In genomic region chr1:18972531-18972930, GRCh38 we compare ENCODE assay signal across 9 cellular contexts. TPM values are rescaled to one million over a fixed set of nuclear protein-coding genes. Genes with fewer than 3 reads are reported as not detected.
DNase-seq lines count a peak whose midpoint lies in the region; TF ChIP-seq lines count a peak whose summit lies in the region.
"Had no signal": no experiment of that assay in that cellular context is flagged by ENCODE, and none has a peak within 500 bp of the region (broad histone marks: within the 10 kb centered on the region; RNA-seq: fewer than 3 reads in every experiment).

No MANE protein-coding gene starts in this region.

- H3K4me1 ChIP-seq in liver (ENCODE audit: control insufficient read depth in 4 of 4, insufficient read depth in 4 of 4, low read length in 3 of 4), result peaks cover 0 to 3% (median 0%) of the 10 kb centered on the region in 4 donors

- H3K4me3 Mint-ChIP-seq in endothelial cell (ENCODE audit: unreplicated experiment), result no peak overlapping the region
- no peak overlapping the region for H3K4me3 Mint-ChIP-seq in activated T-cell treated with anti-CD3 and anti-CD28 coated beads, Interleukin-2, amount 50 U/mL, for 24 hours

- H3K9me3 Mint-ChIP-seq in endothelial cell (ENCODE audit: unreplicated experiment), result no peaks in the 10 kb centered on the region
- H3K9me3 Mint-ChIP-seq in activated T-cell treated with anti-CD3 and anti-CD28 coated beads, Interleukin-2, amount 50 U/mL, for 24 hours, result no peaks in the 10 kb centered on the region

- WGBS in liver, result 28% methylated on average over 2 of the region's 2 CpGs

- H3K27me3 ChIP-seq in liver (ENCODE audit: control insufficient read depth in 4 of 4, insufficient read depth in 4 of 4, low read length in 3 of 4), result no peaks in the 10 kb centered on the region
- H3K27me3 ChIP-seq: suprapubic skin had no signal

- in situ Hi-C loops in astrocyte of the cerebellum (cut with HindIII; ENCODE audit: low sequenced_read_pairs), result no loop called here

- no peaks in the 10 kb centered on the region for H3K36me3 ChIP-seq in liver (ENCODE audit: control insufficient read depth in 4 of 4, insufficient read depth in 3 of 4, low read depth in 1 of 4, low read length in 3 of 4)
- H3K36me3 ChIP-seq: suprapubic skin had no signal

- H3K27ac Mint-ChIP-seq in endothelial cell (ENCODE audit: unreplicated experiment), result no peak overlapping the region
- H3K27ac Mint-ChIP-seq in activated T-cell treated with anti-CD3 and anti-CD28 coated beads, Interleukin-2, amount 50 U/mL, for 24 hours, result no peak overlapping the region

- no peaks in the 10 kb centered on the region for H3K9me3 ChIP-seq in liver (ENCODE audit: control insufficient read depth in 4 of 4, low read length in 3 of 4)
- H3K9me3 ChIP-seq: suprapubic skin had no signal

- TF ChIP-seq CTCF in AG10803 (conservative IDR thresholded peaks at IDR 0.05; ENCODE audit: low read length), result peak; percentile 37
- peak; percentile 35 for TF ChIP-seq CTCF in GM12873 (IDR thresholded peaks at IDR 0.05; ENCODE audit: insufficient read depth, low read depth, low read length, missing control alignments)
- TF ChIP-seq CTCF in astrocyte of the cerebellum (IDR thresholded peaks at IDR 0.05; ENCODE audit: low read depth, low read length, missing control alignments), result peak; percentile 42
- peak; percentile 43 for TF ChIP-seq CTCF in liver (IDR thresholded peaks at IDR 0.05; ENCODE audit: low read depth, low read length, missing input control)
- TF ChIP-seq CTCF in endothelial cell (IDR thresholded peaks at IDR 0.05; ENCODE audit: unreplicated experiment), result no peak

- no peak overlapping the region for H3K27ac ChIP-seq in liver (ENCODE audit: low read depth in 1 of 2, low read length in 2 of 2)
- H3K27ac ChIP-seq: suprapubic skin had no signal

- no peaks in the 10 kb centered on the region for H3K27me3 Mint-ChIP-seq in endothelial cell (ENCODE audit: unreplicated experiment)
- H3K27me3 Mint-ChIP-seq in activated T-cell treated with anti-CD3 and anti-CD28 coated beads, Interleukin-2, amount 50 U/mL, for 24 hours, result peaks cover 4% of the 10 kb centered on the region

- H3K36me3 Mint-ChIP-seq in endothelial cell (ENCODE audit: low read depth, unreplicated experiment), result no peaks in the 10 kb centered on the region
- no peaks in the 10 kb centered on the region for H3K36me3 Mint-ChIP-seq in activated T-cell treated with anti-CD3 and anti-CD28 coated beads, Interleukin-2, amount 50 U/mL, for 24 hours (ENCODE audit: low read depth)

- peaks cover 8% of the 10 kb centered on the region for H3K4me1 Mint-ChIP-seq in endothelial cell (ENCODE audit: unreplicated experiment)
- peaks cover 17% of the 10 kb centered on the region for H3K4me1 Mint-ChIP-seq in activated T-cell treated with anti-CD3 and anti-CD28 coated beads, Interleukin-2, amount 50 U/mL, for 24 hours (ENCODE audit: low read depth)

- peak; percentile 65 for DNase-seq in AG10803 (ENCODE audit: low read depth)
- no peak for DNase-seq in astrocyte of the cerebellum (ENCODE audit: low read depth)
- DNase-seq in stimulated activated CD4-positive, alpha-beta T cell treated with anti-CD3 and anti-CD28 coated beads, Interleukin-12 subunit alpha, Interleukin-12 subunit beta, amount 100 ng/mL, for 4 hours, result no peak
- no peak for DNase-seq in stimulated activated CD4-positive, alpha-beta T cell treated with anti-CD3 and anti-CD28 coated beads, Interleukin-4, amount 100 ng/mL, for 4 hours
- DNase-seq in endothelial cell (ENCODE audit: low spot score), result no peak
- DNase-seq in activated T-cell treated with anti-CD3 and anti-CD28 coated beads, Interleukin-2, amount 50 U/mL, for 24 hours, result no peak

- no peak overlapping the region for H3K4me3 ChIP-seq in AG10803 (ENCODE audit: low read length)
- no peak overlapping the region for H3K4me3 ChIP-seq in astrocyte of the cerebellum (ENCODE audit: low read depth, low read length)
- no peak overlapping the region for H3K4me3 ChIP-seq in liver (ENCODE audit: low read depth in 1 of 3, low read length in 3 of 3)
- H3K4me3 ChIP-seq: suprapubic skin had no signal

- TF ChIP-seq RAD21 in liver (IDR thresholded peaks at IDR 0.05), result peak; percentile 76 to 82

- no peak overlapping the region for H3K9ac ChIP-seq in liver (ENCODE audit: low read depth in 1 of 2, low read length in 2 of 2)

TF ChIP-seq in liver, 16 proteins besides CTCF, POLR2A, EP300 and RAD21:
- no peak for TF ChIP-seq TAF1 (conservative IDR thresholded peaks at IDR 0.05)
- TF ChIP-seq HNF4A (conservative IDR thresholded peaks at IDR 0.05), result peak in 1 of 2 donors; percentile 56
- TF ChIP-seq RXRA (IDR thresholded peaks at IDR 0.05), result no peak
- TF ChIP-seq HNF4G (IDR thresholded peaks at IDR 0.05), result peak; percentile 23

RNA-seq across cellular contexts. Expression of gene IFFO2, which starts 16.1 kb away (rescaled TPM):
- 1 to 10 TPM; 2.6 to 7.4 TPM for total RNA-seq in liver
- polyA plus RNA-seq in liver, result 1 to 10 TPM in 1 of 2 donors, under 1 TPM in 1; 0.88 to 3.4 TPM
- 16.7 TPM for total RNA-seq in endothelial cell (ENCODE audit: unreplicated experiment)
